Comparison of ENCODE assay signal across 21 cellular contexts in the genomic region with DNA sequence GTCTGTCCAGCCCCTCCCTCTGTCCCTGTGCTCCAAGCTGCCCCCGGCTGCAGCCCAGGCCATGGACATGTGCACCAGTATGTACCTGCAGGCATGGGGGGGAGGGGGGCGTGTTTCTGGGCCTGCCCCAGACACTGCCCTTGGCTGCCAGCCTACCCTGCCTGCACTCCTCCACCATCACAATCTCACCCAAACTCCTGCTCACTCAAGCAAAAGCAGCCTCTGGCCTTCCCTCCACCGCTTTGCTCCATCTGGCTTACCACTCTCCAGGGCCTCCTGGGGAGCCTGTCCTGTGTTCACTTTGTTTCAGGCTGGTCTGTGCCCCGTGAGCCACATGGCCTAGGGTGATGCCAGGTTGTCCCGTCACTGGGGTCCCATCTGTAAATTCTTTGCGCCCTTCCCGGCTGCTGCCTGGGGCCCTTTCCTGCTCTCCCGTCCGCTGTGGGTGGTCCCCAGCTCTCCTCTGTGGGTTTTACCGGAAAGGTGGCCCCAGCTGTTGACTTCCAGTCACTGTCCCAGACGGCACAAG. TPM values are rescaled to one million over a fixed set of nuclear protein-coding genes. Genes with fewer than 3 reads are reported as not detected.
DNase-seq lines count a peak whose midpoint lies in the region; FAIRE-seq and TF ChIP-seq lines count a peak whose summit lies in the region.
"Had no signal": no experiment of that assay in that cellular context is flagged by ENCODE, and none has a peak within 500 bp of the region (broad histone marks: within the 10 kb centered on the region; RNA-seq: fewer than 3 reads in every experiment).

No MANE protein-coding gene starts in this region.

- H3K4me3 ChIP-seq in BLaER1, result no peak overlapping the region
- no peak overlapping the region for H3K4me3 ChIP-seq in neural cell (ENCODE audit: low read length)

- peaks cover 82% of the 10 kb centered on the region for H4K20me1 ChIP-seq in BLaER1
- no peaks in the 10 kb centered on the region for H4K20me1 ChIP-seq in neural cell (ENCODE audit: insufficient read depth)

- no peaks in the 10 kb centered on the region for H3K27me3 Mint-ChIP-seq in brain
- H3K27me3 Mint-ChIP-seq: central memory CD8-positive, alpha-beta T cell; effector memory CD8-positive, alpha-beta T cell; stimulated activated naive CD8-positive, alpha-beta T cell treated with anti-CD3 and anti-CD28 coated beads, Interleukin-15, Interleukin-2, amounts not matched to agents 100 ng/mL and 50 ng/mL, for 24 hours had no signal

- TF ChIP-seq CTCF in brain (conservative IDR thresholded peaks at IDR 0.05), result no peak
- TF ChIP-seq CTCF in neural cell (IDR thresholded peaks at IDR 0.05; ENCODE audit: poor library complexity, severe bottlenecking), result no peak

- peaks cover 44% of the 10 kb centered on the region for H3K4me1 Mint-ChIP-seq in brain

- H3K79me2 ChIP-seq in neural cell (replicated peaks; ENCODE audit: insufficient read depth, low read length), result no peaks in the 10 kb centered on the region

- no peak overlapping the region for H2AFZ ChIP-seq in neural cell (ENCODE audit: low read depth, low read length)

- no peak for TF ChIP-seq EP300 in neural cell (conservative IDR thresholded peaks at IDR 0.05; ENCODE audit: poor library complexity, severe bottlenecking)

- H3K9ac ChIP-seq in BLaER1, result no peak overlapping the region
- H3K9ac ChIP-seq in neural cell (ENCODE audit: low read length), result no peak overlapping the region
- H3K9ac ChIP-seq: KMS-11 had no signal

- no peaks in the 10 kb centered on the region; the same call in 1 of the 2 replicates for H3K9me3 ChIP-seq in BLaER1
- H3K9me3 ChIP-seq in neural cell (ENCODE audit: low read length), result no peaks in the 10 kb centered on the region

- no peaks in the 10 kb centered on the region for H3K9me3 Mint-ChIP-seq in brain
- H3K9me3 Mint-ChIP-seq: central memory CD8-positive, alpha-beta T cell; effector memory CD8-positive, alpha-beta T cell; stimulated activated naive CD8-positive, alpha-beta T cell treated with anti-CD3 and anti-CD28 coated beads, Interleukin-15, Interleukin-2, amounts not matched to agents 100 ng/mL and 50 ng/mL, for 24 hours had no signal

- peaks cover 34% of the 10 kb centered on the region for H3K36me3 Mint-ChIP-seq in brain

- no peaks in the 10 kb centered on the region for H3K27me3 ChIP-seq in BLaER1
- no peaks in the 10 kb centered on the region for H3K27me3 ChIP-seq in neural cell (ENCODE audit: insufficient read depth, low read depth, low read length)

- peak overlapping the region; percentile 42 to 88 (median 74) for H3K27ac Mint-ChIP-seq in brain
- H3K27ac Mint-ChIP-seq: stimulated activated naive CD8-positive, alpha-beta T cell treated with anti-CD3 and anti-CD28 coated beads, Interleukin-15, Interleukin-2, amounts not matched to agents 100 ng/mL and 50 ng/mL, for 24 hours had no signal

- H3K4me3 Mint-ChIP-seq in brain, result no peak overlapping the region
- H3K4me3 Mint-ChIP-seq: central memory CD8-positive, alpha-beta T cell; effector memory CD8-positive, alpha-beta T cell; neural crest cell; stimulated activated naive CD8-positive, alpha-beta T cell treated with anti-CD3 and anti-CD28 coated beads, Interleukin-15, Interleukin-2, amounts not matched to agents 100 ng/mL and 50 ng/mL, for 24 hours had no signal

- H3K4me2 ChIP-seq in BLaER1, result no peak overlapping the region
- H3K4me2 ChIP-seq in neural cell (ENCODE audit: low read length), result no peak overlapping the region
- H3K4me2 ChIP-seq: KMS-11 had no signal

- peaks cover 75% of the 10 kb centered on the region for H3K4me1 ChIP-seq in BLaER1

- TF ChIP-seq POLR2A in GM12892 (IDR thresholded peaks at IDR 0.05; ENCODE audit: low read depth, low read length) (peak; percentile 12; the same call in 1 of the 2 replicates), erythroblast (IDR thresholded peaks at IDR 0.05; ENCODE audit: low read length) (no peak)

- no peak for TF ChIP-seq RAD21 in neural cell (conservative IDR thresholded peaks at IDR 0.05)

- H3K9me2 ChIP-seq in neural cell (ENCODE audit: insufficient read depth, low read length), result no peaks in the 10 kb centered on the region

- H3K36me3 ChIP-seq in BLaER1 (peaks cover 63% of the 10 kb centered on the region), neural cell (ENCODE audit: insufficient read depth, low read length) (peaks cover 9% of the 10 kb centered on the region)

- no peaks in the 10 kb centered on the region for H3F3A ChIP-seq in neural cell (ENCODE audit: insufficient read depth, low read length, poor library complexity, severe bottlenecking)

- FAIRE-seq in GM12892 (lab: Jason Lieb, UNC), result no peak

- H3K27ac ChIP-seq in BLaER1 (peak overlapping the region; percentile 23; the same call in 1 of the 2 replicates), neural cell (ENCODE audit: low read length) (no peak overlapping the region)
- H3K27ac ChIP-seq: KMS-11 had no signal

- DNase-seq in GM12892 (ENCODE audit: insufficient read length) (no peak), occipital lobe (lab: John Stamatoyannopoulos, UW) (no peak), erythroblast (lab: John Stamatoyannopoulos, UW) (no peak), NCI-H526 treated with DMSO at 0.1 percent for 48 hours (lab: John Stamatoyannopoulos, UW) (no peak)
- DNase-seq: activated CD4-positive, CD25-positive, alpha-beta regulatory T cell treated with anti-CD3 and anti-CD28 coated beads, Interleukin-2, amount 50 U/mL, for 72 hours; activated effector memory CD4-positive, alpha-beta T cell treated with anti-CD3 and anti-CD28 coated beads, Interleukin-2, amount 50 U/mL, for 16 hours; amniotic stem cell; effector memory CD8-positive, alpha-beta T cell; EL; mesendoderm; NCI-H1048; NCI-H2081 treated with DMSO at 0.1 percent for 48 hours; NCI-H748 treated with DMSO at 0.1 percent for 48 hours; retina had no signal

TF ChIP-seq in neural cell, 6 proteins besides CTCF, POLR2A, EP300 and RAD21:
- TF ChIP-seq POLR2AphosphoS5 (IDR thresholded peaks at IDR 0.05) (peak; percentile 11), EZH2 (IDR thresholded peaks at IDR 0.05; ENCODE audit: borderline replicate concordance, insufficient read depth, low read length, poor library complexity, severe bottlenecking) (no peak), TAF1 (IDR thresholded peaks at IDR 0.05; ENCODE audit: low read depth) (no peak), SMC3 (conservative IDR thresholded peaks at IDR 0.05; ENCODE audit: poor library complexity) (no peak)
- TF ChIP-seq, protein P1, sequence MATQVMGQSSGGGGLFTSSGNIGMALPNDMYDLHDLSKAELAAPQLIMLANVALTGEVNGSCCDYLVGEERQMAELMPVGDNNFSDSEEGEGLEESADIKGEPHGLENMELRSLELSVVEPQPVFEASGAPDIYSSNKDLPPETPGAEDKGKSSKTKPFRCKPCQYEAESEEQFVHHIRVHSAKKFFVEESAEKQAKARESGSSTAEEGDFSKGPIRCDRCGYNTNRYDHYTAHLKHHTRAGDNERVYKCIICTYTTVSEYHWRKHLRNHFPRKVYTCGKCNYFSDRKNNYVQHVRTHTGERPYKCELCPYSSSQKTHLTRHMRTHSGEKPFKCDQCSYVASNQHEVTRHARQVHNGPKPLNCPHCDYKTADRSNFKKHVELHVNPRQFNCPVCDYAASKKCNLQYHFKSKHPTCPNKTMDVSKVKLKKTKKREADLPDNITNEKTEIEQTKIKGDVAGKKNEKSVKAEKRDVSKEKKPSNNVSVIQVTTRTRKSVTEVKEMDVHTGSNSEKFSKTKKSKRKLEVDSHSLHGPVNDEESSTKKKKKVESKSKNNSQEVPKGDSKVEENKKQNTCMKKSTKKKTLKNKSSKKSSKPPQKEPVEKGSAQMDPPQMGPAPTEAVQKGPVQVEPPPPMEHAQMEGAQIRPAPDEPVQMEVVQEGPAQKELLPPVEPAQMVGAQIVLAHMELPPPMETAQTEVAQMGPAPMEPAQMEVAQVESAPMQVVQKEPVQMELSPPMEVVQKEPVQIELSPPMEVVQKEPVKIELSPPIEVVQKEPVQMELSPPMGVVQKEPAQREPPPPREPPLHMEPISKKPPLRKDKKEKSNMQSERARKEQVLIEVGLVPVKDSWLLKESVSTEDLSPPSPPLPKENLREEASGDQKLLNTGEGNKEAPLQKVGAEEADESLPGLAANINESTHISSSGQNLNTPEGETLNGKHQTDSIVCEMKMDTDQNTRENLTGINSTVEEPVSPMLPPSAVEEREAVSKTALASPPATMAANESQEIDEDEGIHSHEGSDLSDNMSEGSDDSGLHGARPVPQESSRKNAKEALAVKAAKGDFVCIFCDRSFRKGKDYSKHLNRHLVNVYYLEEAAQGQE (IDR thresholded peaks at IDR 0.05; ENCODE audit: borderline replicate concordance), result no peak

RNA-seq across cellular contexts. Expression of a gene that starts 33.3 kb away (rescaled TPM):
- polyA plus RNA-seq in GM12892 (2012; ENCODE audit: missing spikeins), result 71.2 TPM
- polyA plus RNA-seq in brain (ENCODE audit: insufficient read depth, low read depth, low replicate concordance) (142 TPM), neural cell (13.6 and 15.4 TPM in 2 replicates)
- polyA minus RNA-seq in neural cell, result 8.5 and 9.5 TPM in 2 replicates
- 5.8 TPM for total RNA-seq in occipital lobe
